25 cellular contexts compared by ENCODE assay signal in the genomic region with DNA sequence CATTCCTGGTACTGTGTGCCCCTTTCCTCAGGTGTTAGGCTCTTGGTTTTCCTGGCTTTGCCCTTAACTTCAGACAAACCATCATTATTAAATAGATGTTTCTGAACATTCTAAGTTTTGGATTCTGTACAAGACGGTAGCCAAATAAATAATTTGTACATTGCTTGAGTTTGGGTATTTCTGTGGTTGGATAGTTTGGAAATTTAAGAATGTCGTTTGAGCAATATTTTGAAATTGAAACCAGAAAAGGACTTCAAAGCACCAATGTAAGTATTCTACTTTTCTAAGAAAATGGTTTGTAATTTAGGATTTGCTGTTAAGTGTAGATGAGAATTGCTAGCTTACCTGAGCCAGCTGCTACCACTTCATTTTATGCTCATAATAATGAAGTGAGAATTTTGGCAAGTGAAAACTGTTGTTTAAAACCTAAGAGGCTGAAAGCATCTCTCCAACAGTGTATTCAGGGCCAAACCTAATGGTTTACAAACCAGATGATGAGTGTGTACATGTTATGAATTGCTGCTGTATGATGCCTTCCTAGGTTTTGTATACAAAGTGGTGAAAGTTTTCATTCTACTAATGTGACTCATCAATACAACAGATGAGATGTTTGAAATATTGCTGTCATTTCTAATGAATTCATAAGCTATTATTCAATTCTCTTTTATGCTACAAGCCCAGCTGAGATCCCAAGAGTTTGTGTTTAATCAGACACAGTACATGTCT.
DNase-seq lines count a peak whose midpoint lies in the region; TF ChIP-seq lines count a peak whose summit lies in the region.
"Had no signal": no experiment of that assay in that cellular context is flagged by ENCODE, and none has a peak within 500 bp of the region (broad histone marks: within the 10 kb centered on the region; RNA-seq: fewer than 3 reads in every experiment).

No MANE protein-coding gene starts in this region.

- no peaks in the 10 kb centered on the region for H3K4me1 ChIP-seq in endodermal cell (ENCODE audit: control insufficient read depth, insufficient read depth, low read length)
- H3K4me1 ChIP-seq: lower lobe of right lung, spleen, upper lobe of right lung had no signal

- H3K27me3 ChIP-seq in endodermal cell (ENCODE audit: control insufficient read depth, insufficient read depth, low read length, poor library complexity, severe bottlenecking), result no peaks in the 10 kb centered on the region
- H3K27me3 ChIP-seq: neutrophil, spleen, upper lobe of right lung had no signal

- 85% methylated on average over 2 of the region's 2 CpGs; no CpG with 5 or more reads in 1 of the 2 experiments for WGBS in endodermal cell (ENCODE audit: insufficient coverage in 1 of 2, insufficient read length in 1 of 2), 2 experiments

- no peaks in the 10 kb centered on the region for H3K36me3 Mint-ChIP-seq in endodermal cell (ENCODE audit: low read depth)

- H3K9me3 ChIP-seq in endodermal cell (ENCODE audit: control insufficient read depth, low read length), result peaks cover 18% of the 10 kb centered on the region
- H3K9me3 ChIP-seq: lower lobe of right lung, neutrophil, upper lobe of right lung had no signal

- H3K4me1 Mint-ChIP-seq in endodermal cell, result no peaks in the 10 kb centered on the region

- H3K27ac ChIP-seq in endodermal cell (ENCODE audit: low read depth, low read length), result no peak overlapping the region
- H3K27ac ChIP-seq: 22Rv1, lower lobe of right lung, neutrophil, spleen, upper lobe of right lung had no signal

- H3K27me3 Mint-ChIP-seq in endodermal cell (ENCODE audit: insufficient read depth), result peaks cover 11% of the 10 kb centered on the region

- DNase-seq in NCI-H1092 treated with DMSO at 0.1 percent for 48 hours (lab: John Stamatoyannopoulos, UW) (peak; percentile 54), NCI-H1092 (lab: John Stamatoyannopoulos, UW) (no peak), NCI-H1105 treated with DMSO at 0.1 percent for 48 hours (lab: John Stamatoyannopoulos, UW) (peak; percentile 82), epithelial cell of esophagus (ENCODE audit: low read depth) (peak; percentile 34), skeletal muscle cell (ENCODE audit: low read depth) (peak; percentile 3), endodermal cell (no peak), cerebellar cortex (ENCODE audit: low spot score) (no peak), T1000 (lab: John Stamatoyannopoulos, UW) (no peak)
- DNase-seq: activated CD8-positive, alpha-beta T cell treated with anti-CD3 and anti-CD28 coated beads, Interleukin-2, amount 10 ng/mL, durations not matched to agents 7 days and 5 days; activated naive CD4-positive, alpha-beta T cell treated with anti-CD3 and anti-CD28 coated beads for 36 hours; activated T-cell treated with anti-CD3 and anti-CD28 coated beads, Interleukin-2, amount 50 U/mL, for 4 hours; aorta; C1 segment of cervical spinal cord; effector memory CD4-positive, alpha-beta T cell; foreskin melanocyte; hippocampal formation; KBM-7; lower lobe of right lung; MV-4-11; NCI-H2081; NCI-H510A treated with DMSO at 0.1 percent for 48 hours; spleen; upper lobe of right lung had no signal

- no peaks in the 10 kb centered on the region for H3K36me3 ChIP-seq in endodermal cell (ENCODE audit: control insufficient read depth, insufficient read depth, low read length)
- H3K36me3 ChIP-seq: lower lobe of right lung, neutrophil, spleen, upper lobe of right lung had no signal

- H3K4me3 Mint-ChIP-seq in endodermal cell, result no peak overlapping the region
- H3K4me3 Mint-ChIP-seq: activated CD8-positive, alpha-beta T cell treated with anti-CD3 and anti-CD28 coated beads, Interleukin-2, amount 10 ng/mL, durations not matched to agents 7 days and 5 days; activated naive CD4-positive, alpha-beta T cell treated with anti-CD3 and anti-CD28 coated beads for 36 hours; activated T-cell treated with anti-CD3 and anti-CD28 coated beads, Interleukin-2, amount 50 U/mL, for 4 hours had no signal

- no peak for TF ChIP-seq CTCF in epithelial cell of esophagus (IDR thresholded peaks at IDR 0.05; ENCODE audit: insufficient read depth, low read depth, low read length, missing control alignments)
- no peak for TF ChIP-seq CTCF in endodermal cell (conservative IDR thresholded peaks at IDR 0.05)

- peaks cover 31% of the 10 kb centered on the region for H3K9me3 Mint-ChIP-seq in endodermal cell

- no peak overlapping the region for H3K27ac Mint-ChIP-seq in endodermal cell
- H3K27ac Mint-ChIP-seq: activated CD8-positive, alpha-beta T cell treated with anti-CD3 and anti-CD28 coated beads, Interleukin-2, amount 10 ng/mL, durations not matched to agents 7 days and 5 days; activated naive CD4-positive, alpha-beta T cell treated with anti-CD3 and anti-CD28 coated beads for 36 hours had no signal

- H3K4me3 ChIP-seq in epithelial cell of esophagus (ENCODE audit: low read length) (no peak overlapping the region), skeletal muscle cell (ENCODE audit: low read depth, low read length) (no peak overlapping the region), endodermal cell (ENCODE audit: low read length) (no peak overlapping the region)
- H3K4me3 ChIP-seq: lower lobe of right lung, spleen, upper lobe of right lung had no signal

- no peak overlapping the region for H3K9ac ChIP-seq in endodermal cell (ENCODE audit: extremely low read depth, low read length, poor library complexity, severe bottlenecking)

Comparison
In these comparisons a context has a peak if more than half of its experiments do, and no peak if none do; other contexts are left out.
1. DNase-seq: peak in NCI-H1092 treated with DMSO at 0.1 percent for 48 hours (single experiment), NCI-H1105 treated with DMSO at 0.1 percent for 48 hours (single experiment), epithelial cell of esophagus (single experiment) and skeletal muscle cell (single experiment); none in NCI-H1092 (single experiment), endodermal cell (single experiment), cerebellar cortex (single experiment) and T1000 (single experiment).